Comparison of ENCODE assay signal across 8 cellular contexts in the genomic region with DNA sequence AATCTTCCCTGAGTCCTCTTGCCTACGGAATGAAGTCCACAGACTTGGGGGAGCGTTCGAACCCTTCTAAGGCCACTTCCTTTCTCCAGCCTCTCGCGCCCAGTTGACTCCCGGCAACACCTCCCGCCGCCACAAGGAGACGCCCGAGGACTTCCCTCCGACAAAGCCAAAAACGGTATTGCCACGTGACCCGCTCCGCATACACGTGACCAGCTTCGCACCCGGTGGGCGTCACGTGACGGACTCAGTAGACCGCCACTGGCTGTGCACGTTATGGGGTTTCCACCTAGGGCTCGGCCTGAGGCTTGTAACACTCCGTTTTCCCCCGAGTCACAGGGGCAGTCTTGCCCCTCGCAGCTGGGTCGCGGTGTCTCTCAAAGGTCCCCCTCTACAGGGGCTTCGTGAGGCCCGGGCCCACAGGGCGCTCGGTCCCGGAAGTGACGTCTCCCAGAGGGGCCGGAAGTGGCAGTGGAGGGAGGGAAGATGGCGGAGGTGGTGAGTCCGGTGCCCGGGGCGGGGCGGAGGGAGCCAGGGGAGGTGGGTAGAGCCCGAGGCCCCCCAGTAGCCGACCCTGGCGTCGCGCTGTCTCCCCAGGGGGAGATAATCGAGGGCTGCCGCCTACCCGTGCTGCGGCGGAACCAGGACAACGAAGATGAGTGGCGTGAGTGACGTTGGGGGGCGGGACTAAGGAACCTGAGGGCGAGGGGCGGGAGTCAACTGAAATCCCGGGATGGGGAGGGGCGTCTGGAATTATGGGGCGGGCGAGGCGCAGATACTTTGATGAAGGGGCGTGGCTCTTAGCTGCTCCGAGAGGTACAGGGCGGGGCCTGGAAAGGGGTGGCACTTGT. TPM values are rescaled to one million over a fixed set of nuclear protein-coding genes. Genes with fewer than 3 reads are reported as not detected.
DNase-seq lines count a peak whose midpoint lies in the region; ATAC-seq, FAIRE-seq and TF ChIP-seq lines count a peak whose summit lies in the region.

A gene (plus strand): TSS at position 468 of the 848 bp plus-strand sequence. CDS start 16 bp downstream, at position 484.

- dilution Hi-C loops in keratinocyte (cut with MboI; ENCODE audit: extremely low pct_ligation_motif_present, low sequenced_read_pairs): no loop called here

- H3K79me2 ChIP-seq in keratinocyte (ENCODE audit: control insufficient read depth, insufficient read depth, low read length): peaks cover 11% of the 10 kb centered on the region

- DNase-seq in AG20443 (ENCODE audit: low spot score): peak; percentile 95
- DNase-seq in NCI-H446 (lab: John Stamatoyannopoulos, UW): peak; percentile 97 to 99
- DNase-seq in cerebellar cortex (ENCODE audit: low spot score): peak; percentile 98
- peak; percentile 96 for DNase-seq in keratinocyte (ENCODE audit: low read depth, low spot score)
- peak; percentile 95 to 96 for DNase-seq in stimulated activated CD4-positive, alpha-beta T cell treated with anti-CD3 and anti-CD28 coated beads, Interleukin-15, amount 100 ng/mL, for 1 hour (ENCODE audit: low read depth in 1 of 2, low spot score in 1 of 2)

- peak within 1 kb of the TSS; percentile 66 to 75 (median 67) for H3K4me3 ChIP-seq in keratinocyte (ENCODE audit: control insufficient read depth in 2 of 3, extremely low read depth in 1 of 3, insufficient read depth in 2 of 3, low read depth in 1 of 3, low read length in 3 of 3)

- no peaks in the 10 kb centered on the region for H3K9me1 ChIP-seq in keratinocyte (ENCODE audit: control insufficient read depth, extremely low read depth, insufficient read depth, low read length)

- ATAC-seq in GM19023 (IDR thresholded peaks at IDR 0.05; ENCODE audit: unreplicated experiment) (peak; percentile 85), HG03342 (IDR thresholded peaks at IDR 0.05; ENCODE audit: unreplicated experiment) (peak; percentile 79)
- ATAC-seq in activated CD4-positive, CD25-positive, alpha-beta regulatory T cell treated with anti-CD3 and anti-CD28 coated beads, Interleukin-2, amount 50 U/mL, for 24 hours: peak; percentile 88 to 89

- H4K20me1 ChIP-seq in keratinocyte (ENCODE audit: control insufficient read depth, extremely low read depth, insufficient read depth, low read length): no peaks in the 10 kb centered on the region

- peak within 1 kb of the TSS; percentile 98 for H2AFZ ChIP-seq in keratinocyte (ENCODE audit: control insufficient read depth, low read length)

- H3K27me3 ChIP-seq in keratinocyte (ENCODE audit: control insufficient read depth, extremely low read depth, insufficient read depth, low read length): no peaks in the 10 kb centered on the region

- H3K9ac ChIP-seq in keratinocyte (ENCODE audit: control insufficient read depth, extremely low read depth, insufficient read depth, low read length): peak within 1 kb of the TSS; percentile 94

- peak; percentile 74 for FAIRE-seq in keratinocyte (lab: Jason Lieb, UNC)

- peaks cover 23 to 28% of the 10 kb centered on the region in 2 experiments for H3K36me3 ChIP-seq in keratinocyte (ENCODE audit: control insufficient read depth in 2 of 2, extremely low read depth in 1 of 2, insufficient read depth in 2 of 2, low read length in 2 of 2)

- H3K4me2 ChIP-seq in keratinocyte (ENCODE audit: control insufficient read depth, extremely low read depth, insufficient read depth, low read depth, low read length): peak within 1 kb of the TSS; percentile 85

- peak within 1 kb of the TSS; percentile 99 for H3K27ac ChIP-seq in keratinocyte (ENCODE audit: control insufficient read depth, insufficient read depth, low read length)

- peak; percentile 95 to 98 (median 98) for TF ChIP-seq CTCF in keratinocyte (optimal IDR thresholded peaks at IDR 0.05 in 1 of 3, IDR thresholded peaks at IDR 0.05 in 1 of 3, conservative IDR thresholded peaks at IDR 0.05 in 1 of 3; ENCODE audit: extremely low read depth in 1 of 3, insufficient read depth in 2 of 3, low read length in 3 of 3)

- no peaks in the 10 kb centered on the region for H3K9me3 ChIP-seq in keratinocyte (ENCODE audit: control insufficient read depth, low read depth, low read length)

- peaks cover 5% of the 10 kb centered on the region for H3K4me1 ChIP-seq in keratinocyte (ENCODE audit: control insufficient read depth, extremely low read depth, insufficient read depth, low read length)

RNA-seq across cellular contexts. Expression of the gene that starts here (rescaled TPM):
- polyA plus RNA-seq in keratinocyte: 26.8 to 32.1 TPM (median 30.3 TPM) in 3 replicates
- 34.6 TPM for polyA plus RNA-seq in keratinocyte (2011; ENCODE audit: low read depth)
- 17.6 and 18.7 TPM in 2 replicates for polyA plus RNA-seq in keratinocyte (2011; cell fraction: cytosol; rRNA removed)
- polyA plus RNA-seq in keratinocyte (2011; cell fraction: nucleus; rRNA removed): 32.8 and 40.2 TPM in 2 replicates
- polyA plus RNA-seq in keratinocyte (2012; ENCODE audit: low replicate concordance): 24.4 and 31.3 TPM in 2 replicates
- polyA minus RNA-seq in keratinocyte: 23.0 to 33.9 TPM (median 31.5 TPM) in 3 replicates
- polyA minus RNA-seq in keratinocyte (2011; cell fraction: cytosol; rRNA and poly(A)+ RNA removed): 34.3 TPM
- polyA minus RNA-seq in keratinocyte (2011; cell fraction: nucleus; rRNA and poly(A)+ RNA removed): 25.5 and 25.6 TPM in 2 replicates

Comparison
In these comparisons a context has a peak if more than half of its experiments do, and no peak if none do; other contexts are left out.
1. Peak in every context shown above with its lines: DNase-seq, ATAC-seq, H3K4me3 ChIP-seq and H3K27ac ChIP-seq.